Comparison of ENCODE assay signal across 11 cellular contexts in the genomic region with DNA sequence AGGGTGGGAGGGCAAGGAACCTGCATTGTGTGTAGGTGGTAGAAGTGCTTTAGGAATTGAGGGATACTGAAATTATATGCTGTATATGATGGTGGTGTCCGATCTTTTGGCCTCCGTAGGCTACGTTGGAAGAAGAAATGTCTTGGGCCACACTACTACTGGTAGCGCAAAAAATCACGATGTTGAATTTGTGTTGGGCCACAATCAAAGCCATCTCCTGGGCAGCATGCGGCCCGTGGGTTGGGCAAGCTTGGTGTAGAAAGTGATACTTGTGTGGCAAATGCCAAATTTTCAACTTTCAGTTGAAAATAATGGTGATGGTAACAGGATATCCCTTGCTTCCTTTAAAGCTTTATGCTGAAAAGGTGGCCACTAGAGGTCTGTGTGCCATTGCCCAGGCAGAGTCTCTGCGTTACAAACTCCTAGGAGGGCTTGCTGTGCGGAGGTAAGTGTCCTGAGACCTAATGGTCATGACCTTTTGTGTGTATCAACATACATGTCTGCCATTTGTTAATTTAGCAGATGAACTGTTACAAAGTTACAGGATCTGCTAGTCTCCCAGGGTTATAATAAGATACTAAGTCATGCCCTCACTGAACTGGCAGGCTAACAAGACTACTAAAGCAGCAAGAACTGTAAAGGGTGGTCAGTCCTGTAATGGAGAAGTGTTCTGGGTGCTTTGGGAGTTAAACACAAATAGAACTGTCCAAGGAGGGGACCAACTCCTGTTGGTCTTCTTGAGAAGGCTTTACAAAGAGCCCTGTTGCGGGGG. TPM values are rescaled to one million over a fixed set of nuclear protein-coding genes. Genes with fewer than 3 reads are reported as not detected.
DNase-seq lines count a peak whose midpoint lies in the region; ATAC-seq, FAIRE-seq and TF ChIP-seq lines count a peak whose summit lies in the region.
"Had no signal": no experiment of that assay in that cellular context is flagged by ENCODE, and none has a peak within 500 bp of the region (broad histone marks: within the 10 kb centered on the region; RNA-seq: fewer than 3 reads in every experiment).

No MANE protein-coding gene starts in this region.

- H3K27me3 ChIP-seq in HUES6 (ENCODE audit: control insufficient read depth, insufficient read depth, low read length) (no peaks in the 10 kb centered on the region), GM12878 (replicated peaks in 1 of 2; ENCODE audit: control insufficient read depth in 2 of 2, insufficient read depth in 2 of 2, low read length in 1 of 2) (no peaks in the 10 kb centered on the region)
- H3K27me3 ChIP-seq: SJSA1 had no signal

- BruUV-seq in GM12878 (replicated peaks; lab: Mats Ljungman, UMichigan) = no TSS peak

- SMC1A ChIA-PET in GM12878 (lab: Charles Lee; ENCODE audit: uncharacterized antibody, unreplicated experiment) = no interaction called here

- peaks cover 6% of the 10 kb centered on the region; the same call in 1 of the 2 replicates for H3K4me1 ChIP-seq in HUES6 (ENCODE audit: control insufficient read depth, insufficient read depth, low read length)
- no peaks in the 10 kb centered on the region; the same call in 1 of the 2 replicates for H3K4me1 ChIP-seq in GM12878 (ENCODE audit: control insufficient read depth, insufficient read depth, low read length)
- H3K4me1 ChIP-seq: SJSA1 had no signal

- H3K9ac ChIP-seq in HUES6 (ENCODE audit: low read length) = peak overlapping the region; percentile 11
- peak overlapping the region; percentile 0; the same call in 1 of the 2 replicates for H3K9ac ChIP-seq in GM12878 (ENCODE audit: control insufficient read depth, insufficient read depth, low read length)

- H3K4me3 ChIP-seq in HUES6 (ENCODE audit: low read depth, low read length) = peak overlapping the region; percentile 87
- H3K4me3 ChIP-seq in GM12878 = peak overlapping the region; percentile 88
- H3K4me3 ChIP-seq: SJSA1 had no signal

- H3K9me3 ChIP-seq in HUES6 (ENCODE audit: control insufficient read depth, insufficient read depth, low read depth, low read length) = no peaks in the 10 kb centered on the region
- H3K9me3 ChIP-seq in GM12878 (replicated peaks; ENCODE audit: control insufficient read depth, insufficient read depth, low read length) = no peaks in the 10 kb centered on the region
- H3K9me3 ChIP-seq: SJSA1 had no signal

- no peak overlapping the region for H2AFZ ChIP-seq in GM12878 (ENCODE audit: control insufficient read depth, low read depth, low read length)

- H3K79me2 ChIP-seq in GM12878 (ENCODE audit: control insufficient read depth, insufficient read depth, low read length) = peaks cover 68% of the 10 kb centered on the region

- no peak for TF ChIP-seq RAD21 in GM12878 (IDR thresholded peaks at IDR 0.05; ENCODE audit: insufficient read depth, low read depth, low read length)

- H3K4me3 Mint-ChIP-seq in CD14-positive monocyte = no peak overlapping the region

- CTCF ChIA-PET in GM12878 (lab: Yijun Ruan, JAX) = no interaction called here

- peaks cover 59 to 70% of the 10 kb centered on the region in 2 donors for H3K36me3 Mint-ChIP-seq in CD14-positive monocyte

- H3K4me1 Mint-ChIP-seq in CD14-positive monocyte = peaks cover 38% of the 10 kb centered on the region

- RAD21 ChIA-PET in GM12878 (lab: Charles Lee; ENCODE audit: unreplicated experiment) = no interaction called here

- TF ChIP-seq CTCF in CD14-positive monocyte (IDR thresholded peaks at IDR 0.05) = no peak
- TF ChIP-seq CTCF in GM12878 (IDR thresholded peaks at IDR 0.05 in 2 of 3, conservative IDR thresholded peaks at IDR 0.05 in 1 of 3; ENCODE audit: control insufficient read depth in 2 of 3, extremely low read depth in 1 of 3, insufficient read depth in 1 of 3, low read depth in 3 of 3, low read length in 3 of 3) = 0 out of 6 replicates have a peak, but pooled peaks of 2 of the 3 experiments have one; percentile 16 to 17

- ATAC-seq in GM12878 (no peak), HG03439 (IDR thresholded peaks at IDR 0.05; ENCODE audit: unreplicated experiment) (no peak)
- ATAC-seq: left lobe of liver had no signal

- DNase-seq in CD14-positive monocyte (ENCODE audit: low spot score) (no peak), GM12878 (ENCODE audit: low read depth, low spot score) (no peak), myocyte (ENCODE audit: low read depth) (peak; percentile 19), NAMALWA (ENCODE audit: low spot score) (no peak), NCI-H2171 (lab: John Stamatoyannopoulos, UW) (no peak), HK-2 (ENCODE audit: unreplicated experiment) (no peak)

- peaks cover 35% of the 10 kb centered on the region for H4K20me1 ChIP-seq in GM12878 (ENCODE audit: control insufficient read depth, insufficient read depth)

- no peak for TF ChIP-seq POLR2A in GM12878 (IDR thresholded peaks at IDR 0.05; ENCODE audit: low read depth, low read length)

- H3K27ac ChIP-seq in HUES6 (ENCODE audit: low read depth, low read length) (0 out of 2 replicates have a peak overlapping the region, but pooled peaks have one; percentile 29), GM12878 (ENCODE audit: control insufficient read depth, insufficient read depth) (no peak overlapping the region)
- H3K27ac ChIP-seq: SJSA1 had no signal

- H3K4me2 ChIP-seq in GM12878 (ENCODE audit: control insufficient read depth, insufficient read depth) = peak overlapping the region; percentile 38

- peaks cover 75% of the 10 kb centered on the region for H3K36me3 ChIP-seq in HUES6 (ENCODE audit: control insufficient read depth, insufficient read depth, low read length)
- H3K36me3 ChIP-seq in GM12878 (ENCODE audit: control insufficient read depth in 2 of 2, insufficient read depth in 2 of 2, low read length in 1 of 2) = peaks cover 24 to 50% of the 10 kb centered on the region in 2 experiments

- no peaks in the 10 kb centered on the region for H3K9me3 Mint-ChIP-seq in CD14-positive monocyte

- no peak for FAIRE-seq in GM12878 (lab: Jason Lieb, UNC)

- intact Hi-C loops in CD14-positive monocyte (cut with micrococcal nuclease) (no loop called here), GM12878 (cut with micrococcal nuclease; ENCODE audit: unreplicated experiment) (no loop called here)

- POLR2A ChIA-PET in GM12878 (lab: Charles Lee) = no interaction called here

- peaks cover 0 to 2% (median 0%) of the 10 kb centered on the region in 3 donors for H3K27me3 Mint-ChIP-seq in CD14-positive monocyte (ENCODE audit: low read depth in 3 of 3)

- TF ChIP-seq EP300 in GM12878 (IDR thresholded peaks at IDR 0.05; ENCODE audit: borderline replicate concordance in 1 of 2, control insufficient read depth in 1 of 2, low read depth in 2 of 2, low read length in 2 of 2) = no peak

- in situ Hi-C loops in GM12878 (cut with MboI) = no loop called here

- WGBS in GM12878 (ENCODE audit: insufficient coverage, insufficient replicate concordance, low lambda C conversion rate, missing lambda C conversion rate) = 97% methylated on average over 10 of the region's 10 CpGs

- peak overlapping the region in 4 of 7 donors; percentile 13 to 76 (median 44) for H3K27ac Mint-ChIP-seq in CD14-positive monocyte

RNA-seq across cellular contexts. Expression of a gene that starts 2.9 kb away (rescaled TPM):
- 1,000 to 10,000 TPM; 1,448 to 1,563 TPM for polyA plus RNA-seq in CD14-positive monocyte
- total RNA-seq in GM12878 (2013; cell fraction: nucleolus; rRNA removed) = 327 and 328 TPM in 2 replicates
- total RNA-seq in GM12878 (2014; rRNA removed) = 3,162 and 3,203 TPM in 2 replicates
- total RNA-seq in GM12878 (2014; rRNA removed; fragmentation: Illumina TruSeq; extraction: Trizol) = 4,299 and 4,364 TPM in 2 replicates
- total RNA-seq in GM12878 (2021) = 4,496 and 4,555 TPM in 2 replicates
- 8,364 TPM for polyA plus RNA-seq in GM12878 (2011; ENCODE audit: low read depth)
- 4,355 and 4,741 TPM in 2 replicates for polyA plus RNA-seq in GM12878 (2011; rRNA removed)
- 4,091 and 4,155 TPM in 2 replicates for polyA plus RNA-seq in GM12878 (2011; cell fraction: cytosol; rRNA removed)
- 1,814 and 1,991 TPM in 2 replicates for polyA plus RNA-seq in GM12878 (2011; cell fraction: nucleus; rRNA removed)
- polyA plus RNA-seq in GM12878 (2012) = 6,227 and 7,157 TPM in 2 replicates
- polyA plus RNA-seq in GM12878 (2014; fragmentation: Illumina TruSeq; extraction: Trizol) = 5,039 and 6,875 TPM in 2 replicates
- 1,000 to 10,000 TPM; 7,007 to 9,556 TPM for polyA plus RNA-seq in GM12878 (2014; fragmentation: Nextera tagmentation; extraction: Ambion mirVana)
- polyA plus RNA-seq in GM12878 (2014; rRNA removed) = 4,204 and 4,437 TPM in 2 replicates
- polyA plus RNA-seq in GM12878 (2016; fragmentation: Nextera tagmentation; extraction: Ambion mirVana) = 1,000 to 10,000 TPM; 2,127 to 2,136 TPM
- 1,578 and 1,840 TPM in 2 replicates for polyA minus RNA-seq in GM12878 (2011; rRNA and poly(A)+ RNA removed)
- polyA minus RNA-seq in GM12878 (2011; cell fraction: cytosol; rRNA and poly(A)+ RNA removed) = 561 and 590 TPM in 2 replicates
- polyA minus RNA-seq in GM12878 (2011; cell fraction: nucleus; rRNA and poly(A)+ RNA removed) = 168 and 212 TPM in 2 replicates
- total RNA-seq in myocyte = 652 and 822 TPM in 2 replicates
- polyA plus RNA-seq in myocyte (2012) = 1,922 TPM

RNA-seq across cellular contexts. Expression of a gene that starts 30.8 kb away (rescaled TPM):
- polyA plus RNA-seq in CD14-positive monocyte (under 1 TPM in 1 of 2 donors, not detected in 1; 0.33 TPM), GM12878 (2011; rRNA removed) (0.15 TPM in 1 of 2 replicates, not detected in the other), GM12878 (2014; fragmentation: Illumina TruSeq; extraction: Trizol) (0.09 TPM in 1 of 2 replicates, not detected in the other), GM12878 (2014; fragmentation: Nextera tagmentation; extraction: Ambion mirVana) (under 1 TPM; 0.04 to 0.06 TPM), GM12878 (2014; rRNA removed) (0.15 and 0.28 TPM in 2 replicates), GM12878 (2016; fragmentation: Nextera tagmentation; extraction: Ambion mirVana) (under 1 TPM; 0.09 to 0.33 TPM)
- not detected in 2 replicates for total RNA-seq in GM12878 (2013; cell fraction: nucleolus; rRNA removed)
- total RNA-seq in GM12878 (2014; rRNA removed) (0.34 and 0.49 TPM in 2 replicates), GM12878 (2014; rRNA removed; fragmentation: Illumina TruSeq; extraction: Trizol) (not detected in 2 replicates), GM12878 (2021) (0.13 and 0.21 TPM in 2 replicates), myocyte (2.6 and 4.6 TPM in 2 replicates)
- 0.09 TPM for polyA plus RNA-seq in GM12878 (2011; ENCODE audit: low read depth)
- not detected in 2 replicates for polyA plus RNA-seq in GM12878 (2011; cell fraction: cytosol; rRNA removed)
- polyA plus RNA-seq in GM12878 (2011; cell fraction: nucleus; rRNA removed) = 0.07 and 0.18 TPM in 2 replicates
- polyA plus RNA-seq in GM12878 (2012) = 0.49 and 0.55 TPM in 2 replicates
- polyA minus RNA-seq in GM12878 (2011; rRNA and poly(A)+ RNA removed) = not detected in 2 replicates
- 0.52 TPM in 1 of 2 replicates, not detected in the other for polyA minus RNA-seq in GM12878 (2011; cell fraction: cytosol; rRNA and poly(A)+ RNA removed)
- polyA minus RNA-seq in GM12878 (2011; cell fraction: nucleus; rRNA and poly(A)+ RNA removed) = 0.19 TPM in 1 of 2 replicates, not detected in the other
- polyA plus RNA-seq in myocyte (2012) = 5.6 TPM
- total RNA-seq: H4, left lobe of liver had no signal

RNA-seq across cellular contexts. Expression of a gene that starts 50.7 kb away (rescaled TPM):
- polyA plus RNA-seq in CD14-positive monocyte (10 to 100 TPM; 52.6 to 66.5 TPM), GM12878 (2011; rRNA removed) (7.5 and 12.9 TPM in 2 replicates), GM12878 (2014; fragmentation: Illumina TruSeq; extraction: Trizol) (1.1 and 1.8 TPM in 2 replicates), GM12878 (2014; fragmentation: Nextera tagmentation; extraction: Ambion mirVana) (under 1 TPM; 0.42 TPM), GM12878 (2014; rRNA removed) (1.6 and 1.8 TPM in 2 replicates), GM12878 (2016; fragmentation: Nextera tagmentation; extraction: Ambion mirVana) (under 1 TPM; 0.39 to 0.42 TPM)
- total RNA-seq in GM12878 (2013; cell fraction: nucleolus; rRNA removed) = 30.0 and 32.4 TPM in 2 replicates
- total RNA-seq in GM12878 (2014; rRNA removed) (1.0 and 1.5 TPM in 2 replicates), GM12878 (2014; rRNA removed; fragmentation: Illumina TruSeq; extraction: Trizol) (2.3 TPM in 2 replicates), GM12878 (2021) (2.9 and 3.0 TPM in 2 replicates), myocyte (17.2 and 23.0 TPM in 2 replicates)
- polyA plus RNA-seq in GM12878 (2011; ENCODE audit: low read depth) = 1.2 TPM
- 15.9 and 18.2 TPM in 2 replicates for polyA plus RNA-seq in GM12878 (2011; cell fraction: cytosol; rRNA removed)
- polyA plus RNA-seq in GM12878 (2011; cell fraction: nucleus; rRNA removed) = 15.6 and 17.4 TPM in 2 replicates
- polyA plus RNA-seq in GM12878 (2012) = 1.4 and 2.4 TPM in 2 replicates
- polyA minus RNA-seq in GM12878 (2011; rRNA and poly(A)+ RNA removed) = 47.7 and 49.8 TPM in 2 replicates
- polyA minus RNA-seq in GM12878 (2011; cell fraction: cytosol; rRNA and poly(A)+ RNA removed) = 7.7 and 9.0 TPM in 2 replicates
- 17.9 and 26.8 TPM in 2 replicates for polyA minus RNA-seq in GM12878 (2011; cell fraction: nucleus; rRNA and poly(A)+ RNA removed)
- 20.9 TPM for polyA plus RNA-seq in myocyte (2012)
